In the genomic region with DNA sequence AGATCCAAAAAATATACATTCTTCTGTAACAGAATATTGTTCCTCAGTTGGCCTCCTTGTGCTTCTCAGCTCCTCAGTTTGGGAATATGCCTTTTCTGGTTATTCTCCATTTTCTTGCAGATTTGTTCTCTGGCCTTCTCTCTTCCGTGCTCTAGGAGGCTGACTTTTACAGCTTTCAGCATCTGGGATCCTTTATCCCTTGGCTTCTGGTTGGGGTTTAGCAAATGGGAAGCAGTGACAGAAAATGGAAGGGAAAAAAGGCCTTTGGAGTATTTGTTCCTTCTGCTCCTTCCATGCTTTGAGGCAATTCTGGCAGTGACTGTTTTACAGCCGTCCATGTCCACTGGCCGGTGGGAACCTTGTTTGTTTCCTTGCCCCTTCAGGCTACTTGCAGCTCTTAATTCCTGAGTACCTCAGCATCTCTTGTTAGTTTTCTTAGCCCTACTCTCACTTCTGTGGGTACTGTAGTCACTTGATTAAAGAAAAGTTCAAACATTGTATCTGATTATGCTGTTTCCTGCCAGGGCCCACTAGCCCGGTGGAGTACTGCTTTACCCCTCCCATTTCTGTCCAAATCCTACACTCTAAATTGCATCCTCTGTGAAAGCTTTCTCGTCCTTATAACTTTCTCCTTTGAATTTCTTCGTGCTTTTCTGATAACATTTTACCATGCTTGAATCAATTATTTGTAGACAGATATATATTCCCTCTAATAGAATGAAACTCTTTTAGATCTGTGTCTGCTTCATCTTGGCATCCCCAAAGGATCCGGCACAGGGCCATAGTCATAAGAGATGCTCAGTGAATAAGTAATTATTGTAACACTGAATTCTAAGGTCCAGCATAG, we compare ENCODE assay signal across 12 cellular contexts.
DNase-seq lines count a peak whose midpoint lies in the region; ATAC-seq, FAIRE-seq and TF ChIP-seq lines count a peak whose summit lies in the region.
"Had no signal": no experiment of that assay in that cellular context is flagged by ENCODE, and none has a peak within 500 bp of the region (broad histone marks: within the 10 kb centered on the region; RNA-seq: fewer than 3 reads in every experiment).

No MANE protein-coding gene starts in this region.

- H3K9ac ChIP-seq in endodermal cell (ENCODE audit: extremely low read depth, low read length, poor library complexity, severe bottlenecking) = no peak overlapping the region
- H3K9ac ChIP-seq in neuronal stem cell (ENCODE audit: low read depth, low read length, poor library complexity) = no peak overlapping the region

- TF ChIP-seq CTCF in endodermal cell (conservative IDR thresholded peaks at IDR 0.05) = no peak
- no peak for TF ChIP-seq CTCF in testis (IDR thresholded peaks at IDR 0.05)

- H3K27me3 ChIP-seq in endodermal cell (ENCODE audit: control insufficient read depth, insufficient read depth, low read length, poor library complexity, severe bottlenecking) (no peaks in the 10 kb centered on the region), neuronal stem cell (ENCODE audit: control insufficient read depth in 3 of 3, insufficient read depth in 3 of 3, low read depth in 1 of 3, low read length in 3 of 3) (no peaks in the 10 kb centered on the region), testis (no peaks in the 10 kb centered on the region)

- H3K4me3 Mint-ChIP-seq in endodermal cell = no peak overlapping the region

- intact Hi-C loops in testis (cut with DNase I; ENCODE audit: low total_unique reads) = no loop called here

- peak overlapping the region; percentile 73 for H3K27ac Mint-ChIP-seq in endodermal cell

- peaks cover 43% of the 10 kb centered on the region for H3K4me1 Mint-ChIP-seq in endodermal cell

- H2BK120ac ChIP-seq in neuronal stem cell (ENCODE audit: low read depth, low read length) = no peak overlapping the region

- H3K27me3 Mint-ChIP-seq in endodermal cell (ENCODE audit: insufficient read depth) = no peaks in the 10 kb centered on the region

- H3K4me2 ChIP-seq in neuronal stem cell (ENCODE audit: insufficient read depth, low read length, poor library complexity, severe bottlenecking) = no peak overlapping the region

- DNase-seq in AG20443 (ENCODE audit: low spot score) (peak; percentile 22), endodermal cell (no peak), neuronal stem cell (ENCODE audit: low spot score) (no peak), RPMI8226 (no peak), testis (no peak), HTR-8/SVneo (ENCODE audit: insufficient read length, low spot score) (no peak)
- DNase-seq in Jurkat, Clone E6-1 (ENCODE audit: low read depth, low spot score) = peak; percentile 50
- DNase-seq: stimulated activated CD4-positive, alpha-beta T cell treated with anti-CD3 and anti-CD28 coated beads, Interleukin-4, amount 100 ng/mL, for 4 hours had no signal

- H2BK5ac ChIP-seq in neuronal stem cell (ENCODE audit: low read length) = no peak overlapping the region

- H3K14ac ChIP-seq in neuronal stem cell (ENCODE audit: low read length) = no peak overlapping the region

- H3K27ac ChIP-seq in endodermal cell (ENCODE audit: low read depth, low read length) (no peak overlapping the region), neuronal stem cell (replicated peaks; ENCODE audit: low read length) (peak overlapping the region; percentile 5), testis (peak overlapping the region in 1 of 2 donors; percentile 60)
- H3K27ac ChIP-seq: HL-60 had no signal

- H2BK12ac ChIP-seq in neuronal stem cell (ENCODE audit: low read length) = no peak overlapping the region

- WGBS in endodermal cell (ENCODE audit: insufficient coverage in 1 of 2, insufficient read length in 1 of 2), 2 experiments = 82 to 96% methylated on average over 5 to 7 of the region's 7 CpGs
- no CpG with 5 or more reads among the region's 7 CpGs for WGBS in neuronal stem cell (ENCODE audit: extremely low coverage in 2 of 2, insufficient read length in 2 of 2, insufficient replicate concordance in 1 of 2), 2 donors
- WGBS in testis, 2 donors = 45 to 55% methylated on average over 7 of the region's 7 CpGs

- no peak overlapping the region for H2BK15ac ChIP-seq in neuronal stem cell (ENCODE audit: low read length)

- H3K36me3 Mint-ChIP-seq in endodermal cell (ENCODE audit: low read depth) = no peaks in the 10 kb centered on the region

- no peaks in the 10 kb centered on the region for H3K36me3 ChIP-seq in endodermal cell (ENCODE audit: control insufficient read depth, insufficient read depth, low read length)
- peaks cover 2 to 3% of the 10 kb centered on the region in 2 donors for H3K36me3 ChIP-seq in neuronal stem cell (replicated peaks in 1 of 2; ENCODE audit: control insufficient read depth in 2 of 2, insufficient read depth in 2 of 2, low read length in 2 of 2)
- H3K36me3 ChIP-seq in testis (ENCODE audit: low read depth, missing control alignments) = no peaks in the 10 kb centered on the region

- no peak for ATAC-seq in GM21576 (IDR thresholded peaks at IDR 0.05; ENCODE audit: unreplicated experiment)
- ATAC-seq: SK-N-SH treated with all-trans-retinoic acid at 6 μM for 48 hours had no signal

- no peak for TF ChIP-seq POLR2A in testis (IDR thresholded peaks at IDR 0.05)

- no peak overlapping the region for H3K23ac ChIP-seq in neuronal stem cell (ENCODE audit: low read depth, low read length, poor library complexity)

- H3K9me3 Mint-ChIP-seq in endodermal cell = no peaks in the 10 kb centered on the region

- no peak overlapping the region for H2AFZ ChIP-seq in neuronal stem cell (ENCODE audit: low read length)

- H4K8ac ChIP-seq in neuronal stem cell (ENCODE audit: low read depth, low read length) = no peak overlapping the region

- no peak overlapping the region for H3K18ac ChIP-seq in neuronal stem cell (ENCODE audit: low read length)

- no peaks in the 10 kb centered on the region for H3K9me3 ChIP-seq in endodermal cell (ENCODE audit: control insufficient read depth, low read length)
- no peaks in the 10 kb centered on the region for H3K9me3 ChIP-seq in neuronal stem cell (replicated peaks in 1 of 2; ENCODE audit: control insufficient read depth in 2 of 2, insufficient read depth in 1 of 2, low read depth in 1 of 2, low read length in 2 of 2)
- no peaks in the 10 kb centered on the region for H3K9me3 ChIP-seq in testis

- H3K4me1 ChIP-seq in endodermal cell (ENCODE audit: control insufficient read depth, insufficient read depth, low read length) (peaks cover 4% of the 10 kb centered on the region), neuronal stem cell (ENCODE audit: control insufficient read depth in 2 of 2, insufficient read depth in 1 of 2, low read depth in 1 of 2, low read length in 2 of 2) (peaks cover 6 to 9% of the 10 kb centered on the region in 2 donors), testis (peaks cover 45% of the 10 kb centered on the region)

- no peak overlapping the region for H4K91ac ChIP-seq in neuronal stem cell (ENCODE audit: low read depth, low read length, poor library complexity)

- no peak overlapping the region for H2AK5ac ChIP-seq in neuronal stem cell (ENCODE audit: low read depth, low read length)

- no peak for FAIRE-seq in HTR-8/SVneo (lab: Jason Lieb, UNC)
- FAIRE-seq: H1 had no signal

- H3K4me3 ChIP-seq in Jurkat, Clone E6-1 (ENCODE audit: low read length) = no peak overlapping the region
- H3K4me3 ChIP-seq in endodermal cell (ENCODE audit: low read length) (no peak overlapping the region), neuronal stem cell (ENCODE audit: low read length in 2 of 2) (no peak overlapping the region), testis (no peak overlapping the region)

- no peak overlapping the region for H3K4ac ChIP-seq in neuronal stem cell (ENCODE audit: low read length)

- H3K79me1 ChIP-seq in neuronal stem cell (ENCODE audit: low read depth, low read length) = peaks cover 2% of the 10 kb centered on the region

Comparison
In these comparisons a context has a peak if more than half of its experiments do, and no peak if none do; other contexts are left out.
1. DNase-seq: peak in AG20443 (single experiment) and Jurkat, Clone E6-1 (single experiment); none in endodermal cell (single experiment), neuronal stem cell (single experiment), RPMI8226 (single experiment), testis (single experiment) and HTR-8/SVneo (single experiment).